14 cellular contexts compared by ENCODE assay signal in genomic region chr14:29799718-29800117, GRCh38.
DNase-seq lines count a peak whose midpoint lies in the region; ATAC-seq and TF ChIP-seq lines count a peak whose summit lies in the region.
"Had no signal": no experiment of that assay in that cellular context is flagged by ENCODE, and none has a peak within 500 bp of the region (broad histone marks: within the 10 kb centered on the region; RNA-seq: fewer than 3 reads in every experiment).

No MANE protein-coding gene starts in this region.

- intact Hi-C loops in left lung (cut with DNase I) = no loop called here

- no peaks in the 10 kb centered on the region for H3K36me3 ChIP-seq in left lung
- H3K36me3 ChIP-seq: breast epithelium, lower lobe of right lung had no signal

- H3K27ac ChIP-seq in left lung = no peak overlapping the region
- H3K27ac ChIP-seq: breast epithelium, C4-2B, lower lobe of right lung had no signal

- no peak for TF ChIP-seq CTCF in left lung (IDR thresholded peaks at IDR 0.05)

- ATAC-seq in GM18858 (IDR thresholded peaks at IDR 0.05; ENCODE audit: unreplicated experiment) (peak; percentile 89), GM21786 (IDR thresholded peaks at IDR 0.05; ENCODE audit: unreplicated experiment) (peak; percentile 79), HG03565 (IDR thresholded peaks at IDR 0.05; ENCODE audit: unreplicated experiment) (peak; percentile 93), left lung (peak; percentile 15), HG02571 (IDR thresholded peaks at IDR 0.05; ENCODE audit: unreplicated experiment) (no peak)

- H3K27me3 ChIP-seq in left lung = no peaks in the 10 kb centered on the region
- H3K27me3 ChIP-seq: breast epithelium had no signal

- DNase-seq in left lung (no peak), NCI-H1694 (lab: John Stamatoyannopoulos, UW) (no peak), MV-4-11 (lab: John Stamatoyannopoulos, UW) (no peak)
- DNase-seq in activated effector memory CD4-positive, alpha-beta T cell treated with anti-CD3 and anti-CD28 coated beads, Interleukin-2, amount 50 U/mL, for 16 hours = no peak
- DNase-seq: lower lobe of right lung; NCI-H446; Right ventricle myocardium superior; stimulated activated naive CD4-positive, alpha-beta T cell had no signal

- no peaks in the 10 kb centered on the region for H3K4me1 ChIP-seq in left lung
- H3K4me1 ChIP-seq: breast epithelium, lower lobe of right lung had no signal

- H3K9me3 ChIP-seq in left lung = no peaks in the 10 kb centered on the region
- H3K9me3 ChIP-seq: breast epithelium, lower lobe of right lung had no signal

- H3K4me3 ChIP-seq in left lung = no peak overlapping the region
- H3K4me3 ChIP-seq: breast epithelium, lower lobe of right lung had no signal
